ENCODE assay signal across 8 cellular contexts in genomic region chr7:101173752-101174244, GRCh38. TPM values are rescaled to one million over a fixed set of nuclear protein-coding genes. Genes with fewer than 3 reads are reported as not detected.
DNase-seq lines count a peak whose midpoint lies in the region; ATAC-seq, FAIRE-seq and TF ChIP-seq lines count a peak whose summit lies in the region.

No MANE protein-coding gene starts in this region.

- H3K36me3 ChIP-seq in lower lobe of right lung (no peaks in the 10 kb centered on the region), prostate gland (no peaks in the 10 kb centered on the region)

- H3K9me3 ChIP-seq in lower lobe of right lung, result no peaks in the 10 kb centered on the region
- no peaks in the 10 kb centered on the region for H3K9me3 ChIP-seq in prostate gland

- intact Hi-C loops in lower lobe of right lung (cut with DNase I) (no loop called here), prostate gland (cut with DNase I) (no loop called here)

- no peaks in the 10 kb centered on the region for H3K9me3 Mint-ChIP-seq in activated naive CD4-positive, alpha-beta T cell treated with anti-CD3 and anti-CD28 coated beads, Interleukin-2, amount 10 ng/mL, durations not matched to agents 7 days and 5 days

- DNase-seq in AG08395 (ENCODE audit: low spot score), result peak; percentile 66
- peak; percentile 92 for DNase-seq in H54 (ENCODE audit: insufficient read length, low spot score)
- DNase-seq in RPMI8226, result peak; percentile 60
- peak; percentile 79 for DNase-seq in activated naive CD4-positive, alpha-beta T cell treated with anti-CD3 and anti-CD28 coated beads, Interleukin-2, amount 10 ng/mL, durations not matched to agents 7 days and 5 days
- DNase-seq in lower lobe of right lung, result no peak
- no peak for DNase-seq in prostate gland (ENCODE audit: low spot score)
- DNase-seq in NCI-H1092 (lab: John Stamatoyannopoulos, UW), result no peak
- no peak for DNase-seq in cerebellar cortex (ENCODE audit: low spot score)

- TF ChIP-seq CTCF in lower lobe of right lung (IDR thresholded peaks at IDR 0.05), result no peak
- TF ChIP-seq CTCF in prostate gland (IDR thresholded peaks at IDR 0.05), result no peak

- peaks cover 47% of the 10 kb centered on the region for H3K4me1 Mint-ChIP-seq in activated naive CD4-positive, alpha-beta T cell treated with anti-CD3 and anti-CD28 coated beads, Interleukin-2, amount 10 ng/mL, durations not matched to agents 7 days and 5 days

- TF ChIP-seq POLR2A in H54 (IDR thresholded peaks at IDR 0.05; ENCODE audit: low read depth, low read length) (no peak; the same call in 1 of the 2 replicates), prostate gland (IDR thresholded peaks at IDR 0.05) (no peak)

- FAIRE-seq in H54 (lab: Jason Lieb, UNC), result no peak

- H3K27me3 Mint-ChIP-seq in activated naive CD4-positive, alpha-beta T cell treated with anti-CD3 and anti-CD28 coated beads, Interleukin-2, amount 10 ng/mL, durations not matched to agents 7 days and 5 days, result peaks cover 100% of the 10 kb centered on the region

- H3K4me1 ChIP-seq in lower lobe of right lung (peaks cover 32% of the 10 kb centered on the region), prostate gland (replicated peaks) (peaks cover 5% of the 10 kb centered on the region)

- 3% methylated on average over 16 of the region's 16 CpGs for WGBS in prostate gland

- H3K27ac ChIP-seq in lower lobe of right lung (no peak overlapping the region), prostate gland (no peak overlapping the region)

- peaks cover 100% of the 10 kb centered on the region for H3K27me3 ChIP-seq in lower lobe of right lung (ENCODE audit: low read depth)
- peaks cover 43% of the 10 kb centered on the region for H3K27me3 ChIP-seq in prostate gland (replicated peaks; ENCODE audit: insufficient read depth)

- H3K4me3 Mint-ChIP-seq in activated naive CD4-positive, alpha-beta T cell treated with anti-CD3 and anti-CD28 coated beads, Interleukin-2, amount 10 ng/mL, durations not matched to agents 7 days and 5 days, result peak overlapping the region; percentile 50

- H3K4me3 ChIP-seq in lower lobe of right lung, result peak overlapping the region; percentile 13
- H3K4me3 ChIP-seq in prostate gland, result no peak overlapping the region

- peaks cover 7% of the 10 kb centered on the region for H3K36me3 Mint-ChIP-seq in activated naive CD4-positive, alpha-beta T cell treated with anti-CD3 and anti-CD28 coated beads, Interleukin-2, amount 10 ng/mL, durations not matched to agents 7 days and 5 days

- peak overlapping the region; percentile 75 for H3K27ac Mint-ChIP-seq in activated naive CD4-positive, alpha-beta T cell treated with anti-CD3 and anti-CD28 coated beads, Interleukin-2, amount 10 ng/mL, durations not matched to agents 7 days and 5 days

- peak; percentile 48 to 54 for ATAC-seq in lower lobe of right lung

- CTCF ChIA-PET in activated naive CD4-positive, alpha-beta T cell treated with anti-CD3 and anti-CD28 coated beads, Interleukin-2, amount 10 ng/mL, durations not matched to agents 7 days and 5 days (lab: Charles Lee), result interaction anchor here (0.8 to 1.4 kb wide), 6 partner anchors 10 to 142 kb away, joined by 3 to 9 read pairs (median 3); no protein-coding TSS in a partner anchor

RNA-seq across cellular contexts. Expression of gene NAT16, which starts 6.3 kb away (rescaled TPM):
- not detected for total RNA-seq in lower lobe of right lung
- total RNA-seq in prostate gland, result not detected

RNA-seq across cellular contexts. Expression of gene VGF, which starts 8.4 kb away (rescaled TPM):
- total RNA-seq in lower lobe of right lung, result 0.15 TPM
- total RNA-seq in prostate gland, result under 1 TPM; 0.14 to 0.68 TPM

RNA-seq across cellular contexts. Expression of gene AP1S1, which starts 19.5 kb away (rescaled TPM):
- 28.4 TPM for total RNA-seq in lower lobe of right lung
- total RNA-seq in prostate gland, result 10 to 100 TPM; 47.2 to 90.0 TPM

RNA-seq across cellular contexts. Expression of gene MOGAT3, which starts 27.0 kb away (rescaled TPM):
- not detected for total RNA-seq in lower lobe of right lung
- not detected for total RNA-seq in prostate gland

RNA-seq across cellular contexts. Expression of gene PLOD3, which starts 43.6 kb away (rescaled TPM):
- total RNA-seq in lower lobe of right lung (87.9 TPM), prostate gland (10 to 100 TPM; 24.2 to 52.5 TPM)

Comparison
In these comparisons a context has a peak if more than half of its experiments do, and no peak if none do; other contexts are left out.
1. DNase-seq: peak in AG08395 (single experiment), H54 (single experiment), RPMI8226 (single experiment) and activated naive CD4-positive, alpha-beta T cell treated with anti-CD3 and anti-CD28 coated beads, Interleukin-2, amount 10 ng/mL, durations not matched to agents 7 days and 5 days (single experiment); none in lower lobe of right lung (single experiment), prostate gland (single experiment), NCI-H1092 (single experiment) and cerebellar cortex (single experiment).